In genomic region chr2:159249955-159250723, GRCh38 we compare ENCODE assay signal across 9 cellular contexts. TPM values are rescaled to one million over a fixed set of nuclear protein-coding genes. Genes with fewer than 3 reads are reported as not detected.
DNase-seq lines count a peak whose midpoint lies in the region; ATAC-seq and TF ChIP-seq lines count a peak whose summit lies in the region.
"Had no signal": no experiment of that assay in that cellular context is flagged by ENCODE, and none has a peak within 500 bp of the region (broad histone marks: within the 10 kb centered on the region; RNA-seq: fewer than 3 reads in every experiment).

No MANE protein-coding gene starts in this region.

- H3K27me3 Mint-ChIP-seq in endothelial cell (ENCODE audit: unreplicated experiment): peaks cover 8% of the 10 kb centered on the region
- H3K27me3 Mint-ChIP-seq in naive B cell: no peaks in the 10 kb centered on the region
- H3K27me3 Mint-ChIP-seq: natural killer cell treated with Interleukin-12 subunit alpha and Interleukin-12 subunit beta and Interleukin-15 and Interleukin-18, amount 100 ng/mL, for 72 hours had no signal

- H3K4me1 Mint-ChIP-seq in endothelial cell (ENCODE audit: unreplicated experiment) (peaks cover 4% of the 10 kb centered on the region), naive B cell (peaks cover 8 to 30% (median 19%) of the 10 kb centered on the region in 3 donors)

- peak; percentile 93 for DNase-seq in DMS79 treated with DMSO at 0.1 percent for 48 hours (lab: John Stamatoyannopoulos, UW)
- peak; percentile 70 for DNase-seq in NCI-H69 (lab: John Stamatoyannopoulos, UW)
- DNase-seq in endothelial cell (ENCODE audit: low spot score): no peak
- DNase-seq in naive B cell: peak; percentile 20
- DNase-seq in central memory CD4-positive, alpha-beta T cell: no peak
- no peak for DNase-seq in HuH-7.5 (ENCODE audit: low spot score)

- H3K36me3 Mint-ChIP-seq in endothelial cell (ENCODE audit: low read depth, unreplicated experiment): peaks cover 15% of the 10 kb centered on the region
- H3K36me3 Mint-ChIP-seq in naive B cell: peaks cover 19 to 38% of the 10 kb centered on the region in 2 donors

- CTCF ChIA-PET in HEK293 (lab: Yijun Ruan, JAX): interaction anchor here (0.6 to 0.9 kb wide), 3 partner anchors 55 to 718 kb away, joined by 3 to 7 read pairs (median 4); no protein-coding TSS in a partner anchor

- no peak overlapping the region for H3K4me3 ChIP-seq in HEK293 (ENCODE audit: low read depth, low read length)

- no peaks in the 10 kb centered on the region for H3K9me3 ChIP-seq in HEK293 (ENCODE audit: control insufficient read depth, insufficient read depth, low read depth, low read length)

- H3K9me3 Mint-ChIP-seq in endothelial cell (ENCODE audit: unreplicated experiment) (no peaks in the 10 kb centered on the region), naive B cell (peaks cover 0 to 8% (median 3%) of the 10 kb centered on the region in 7 donors)
- H3K9me3 Mint-ChIP-seq: natural killer cell treated with Interleukin-12 subunit alpha and Interleukin-12 subunit beta and Interleukin-15 and Interleukin-18, amount 100 ng/mL, for 72 hours had no signal

- POLR2A ChIA-PET in HEK293 (lab: Yijun Ruan, JAX): no interaction called here

- TF ChIP-seq CTCF in HEK293 (tag by site-specific recombination; IDR thresholded peaks at IDR 0.05) (no peak), endothelial cell (IDR thresholded peaks at IDR 0.05; ENCODE audit: unreplicated experiment) (no peak)

- peaks cover 6 to 21% of the 10 kb centered on the region in 2 experiments for H3K36me3 ChIP-seq in HEK293 (ENCODE audit: control insufficient read depth in 2 of 2, insufficient read depth in 1 of 2, low read length in 2 of 2)

- ATAC-seq in naive B cell (ENCODE audit: low read depth in 2 of 2) (peak; percentile 71 to 82), HG02870 (IDR thresholded peaks at IDR 0.05; ENCODE audit: unreplicated experiment) (no peak)

- H3K4me3 Mint-ChIP-seq in endothelial cell (ENCODE audit: unreplicated experiment) (no peak overlapping the region), naive B cell (peak overlapping the region in 2 of 8 donors; percentile 45 to 77)

- H3K27ac Mint-ChIP-seq in endothelial cell (ENCODE audit: unreplicated experiment): peak overlapping the region; percentile 64
- peak overlapping the region in 5 of 6 donors; percentile 12 to 81 (median 69) for H3K27ac Mint-ChIP-seq in naive B cell
- H3K27ac Mint-ChIP-seq: natural killer cell treated with Interleukin-12 subunit alpha and Interleukin-12 subunit beta and Interleukin-15 and Interleukin-18, amount 100 ng/mL, for 72 hours had no signal

- H3K4me1 ChIP-seq in HEK293 (ENCODE audit: control insufficient read depth, insufficient read depth, low read length): peaks cover 3% of the 10 kb centered on the region

- no peak overlapping the region for H3K27ac ChIP-seq in HEK293 (ENCODE audit: extremely low read depth, low read depth, low read length)

TF ChIP-seq in HEK293, 187 proteins besides CTCF, POLR2A, EP300 and RAD21:
- TF ChIP-seq, protein P1, sequence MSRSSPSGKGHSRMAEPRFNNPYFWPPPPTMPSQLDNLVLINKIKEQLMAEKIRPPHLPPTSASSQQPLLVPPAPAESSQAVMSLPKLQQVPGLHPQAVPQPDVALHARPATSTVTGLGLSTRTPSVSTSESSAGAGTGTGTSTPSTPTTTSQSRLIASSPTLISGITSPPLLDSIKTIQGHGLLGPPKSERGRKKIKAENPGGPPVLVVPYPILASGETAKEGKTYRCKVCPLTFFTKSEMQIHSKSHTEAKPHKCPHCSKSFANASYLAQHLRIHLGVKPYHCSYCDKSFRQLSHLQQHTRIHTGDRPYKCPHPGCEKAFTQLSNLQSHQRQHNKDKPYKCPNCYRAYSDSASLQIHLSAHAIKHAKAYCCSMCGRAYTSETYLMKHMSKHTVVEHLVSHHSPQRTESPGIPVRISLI (tag by site-specific recombination; IDR thresholded peaks at IDR 0.05): peak; percentile 76; the same call in 1 of the 2 replicates
- TF ChIP-seq ZNF600 (tag by site-specific recombination; IDR thresholded peaks at IDR 0.05) (peak; percentile 16; the same call in 1 of the 2 replicates), ZNF138 (tag by site-specific recombination; IDR thresholded peaks at IDR 0.05; ENCODE audit: borderline replicate concordance) (no peak), ZNF747 (tag by site-specific recombination; IDR thresholded peaks at IDR 0.05) (no peak), ZBTB48 (tag by site-specific recombination; IDR thresholded peaks at IDR 0.05) (0 out of 2 replicates have a peak, but pooled peaks have one; percentile 42), ZSCAN16 (tag by site-specific recombination; IDR thresholded peaks at IDR 0.05) (0 out of 2 replicates have a peak, but pooled peaks have one; percentile 20)

RNA-seq across cellular contexts. Expression of gene WDSUB1, which starts 36.4 kb away (rescaled TPM):
- total RNA-seq in endothelial cell (ENCODE audit: unreplicated experiment): 5.4 TPM
- 10 to 100 TPM; 19.6 to 33.8 (median 25.9) TPM for polyA plus RNA-seq in naive B cell (ENCODE audit: low read depth in 6 of 6)

Comparison
In these comparisons a context has a peak if more than half of its experiments do, and no peak if none do; other contexts are left out.
1. DNase-seq: peak in DMS79 treated with DMSO at 0.1 percent for 48 hours (single experiment), NCI-H69 (single experiment) and naive B cell (single experiment); none in endothelial cell (single experiment), central memory CD4-positive, alpha-beta T cell (single experiment) and HuH-7.5 (single experiment).